In genomic region chr15:32849769-32850668, GRCh38 we compare ENCODE assay signal across 10 cellular contexts.
A peak's percentile ranks its signal among the peaks of the same experiment; 100 is the strongest.
DNase-seq lines count a peak whose midpoint lies in the region; ATAC-seq and TF ChIP-seq lines count a peak whose summit lies in the region.
"Had no signal": no experiment of that assay in that cellular context is flagged by ENCODE, and none has a peak within 500 bp of the region (broad histone marks: within the 10 kb centered on the region; RNA-seq: fewer than 3 reads in every experiment).

No MANE protein-coding gene starts in this region.

- ATAC-seq in lung (ENCODE audit: insufficient read depth, low FRiP score): peak; percentile 58
- ATAC-seq in Right ventricle myocardium inferior: no peak
- ATAC-seq in HG02884 (IDR thresholded peaks at IDR 0.05; ENCODE audit: unreplicated experiment): no peak
- ATAC-seq: stimulated activated naive CD8-positive, alpha-beta T cell treated with anti-CD3 and anti-CD28 coated beads, Interleukin-15, amount 100 ng/mL, for 72 hours had no signal

- H3K9me3 Mint-ChIP-seq in CD14-positive monocyte: peaks cover 0 to 2% (median 0%) of the 10 kb centered on the region in 7 donors
- H3K9me3 Mint-ChIP-seq: stimulated activated naive CD8-positive, alpha-beta T cell treated with anti-CD3 and anti-CD28 coated beads, Interleukin-15, amount 100 ng/mL, for 72 hours had no signal

- H3K27ac Mint-ChIP-seq in CD14-positive monocyte: peak overlapping the region in 6 of 7 donors; percentile 2 to 77 (median 42)

- no peak overlapping the region for H3K4me3 ChIP-seq in NB4 (ENCODE audit: low read depth, low read length)
- H3K4me3 ChIP-seq in astrocyte of the cerebellum (ENCODE audit: low read depth, low read length): no peak overlapping the region
- H3K4me3 ChIP-seq in lung: no peak overlapping the region

- peaks cover 0 to 12% of the 10 kb centered on the region in 2 donors for H3K36me3 Mint-ChIP-seq in CD14-positive monocyte

- no peaks in the 10 kb centered on the region for H3K27me3 ChIP-seq in lung (ENCODE audit: control insufficient read depth, insufficient read depth)

- intact Hi-C loops in CD14-positive monocyte (cut with micrococcal nuclease): no loop called here
- intact Hi-C loops in Right ventricle myocardium inferior (cut with DNase I): loop anchor here (10.0 kb wide), 1 partner anchor 105 kb away; no protein-coding TSS in a partner anchor

- no peak for TF ChIP-seq POLR2A in NB4 (IDR thresholded peaks at IDR 0.05; ENCODE audit: extremely low read depth, insufficient read length)

- no peak for TF ChIP-seq CTCF in CD14-positive monocyte (IDR thresholded peaks at IDR 0.05)
- no peak for TF ChIP-seq CTCF in NB4 (IDR thresholded peaks at IDR 0.05; ENCODE audit: low read depth, low read length)
- TF ChIP-seq CTCF in astrocyte of the cerebellum (IDR thresholded peaks at IDR 0.05; ENCODE audit: low read depth, low read length, missing control alignments): no peak
- no peak for TF ChIP-seq CTCF in lung (IDR thresholded peaks at IDR 0.05; ENCODE audit: control extremely low read depth, extremely low read depth)

- peaks cover 0 to 2% (median 2%) of the 10 kb centered on the region in 3 donors for H3K27me3 Mint-ChIP-seq in CD14-positive monocyte (ENCODE audit: low read depth in 3 of 3)
- H3K27me3 Mint-ChIP-seq: stimulated activated naive CD8-positive, alpha-beta T cell treated with anti-CD3 and anti-CD28 coated beads, Interleukin-15, amount 100 ng/mL, for 72 hours had no signal

- no peak overlapping the region for H3K27ac ChIP-seq in lung (ENCODE audit: low read depth in 1 of 2, low read length in 1 of 2)

- DNase-seq in CD14-positive monocyte (ENCODE audit: low spot score): no peak
- DNase-seq in NB4 (ENCODE audit: low read depth): peak; percentile 36
- DNase-seq in astrocyte of the cerebellum (ENCODE audit: low read depth): peak; percentile 94
- DNase-seq in lung (ENCODE audit: low spot score): no peak
- no peak for DNase-seq in Right ventricle myocardium inferior (ENCODE audit: missing footprints)
- no peak for DNase-seq in NCI-H1105 (lab: John Stamatoyannopoulos, UW)
- DNase-seq in middle frontal gyrus (ENCODE audit: extremely low spot score, low spot score): no peak
- DNase-seq: NCI-H2227 treated with DMSO at 0.1 percent for 48 hours; stimulated activated naive CD8-positive, alpha-beta T cell treated with anti-CD3 and anti-CD28 coated beads, Interleukin-15, amount 100 ng/mL, for 72 hours had no signal

- no peaks in the 10 kb centered on the region for H3K9me3 ChIP-seq in lung (ENCODE audit: control insufficient read depth in 2 of 2, insufficient read depth in 1 of 2, low read length in 1 of 2)

- H3K36me3 ChIP-seq in lung (ENCODE audit: control insufficient read depth in 2 of 2, insufficient read depth in 2 of 2, low read length in 2 of 2): no peaks in the 10 kb centered on the region

- 73 to 76% methylated on average over 11 of the region's 11 CpGs for WGBS in lung, 2 donors

- no peaks in the 10 kb centered on the region for H3K4me1 ChIP-seq in lung (ENCODE audit: control insufficient read depth in 2 of 2, insufficient read depth in 2 of 2, low read length in 2 of 2)

- in situ Hi-C loops in astrocyte of the cerebellum (cut with HindIII; ENCODE audit: low sequenced_read_pairs): loop anchor here (25.0 kb wide), 1 partner anchor 287 kb away; no protein-coding TSS in a partner anchor

- H3K4me1 Mint-ChIP-seq in CD14-positive monocyte: peaks cover 17% of the 10 kb centered on the region
- H3K4me1 Mint-ChIP-seq: stimulated activated naive CD8-positive, alpha-beta T cell treated with anti-CD3 and anti-CD28 coated beads, Interleukin-15, amount 100 ng/mL, for 72 hours had no signal

- peak overlapping the region in 1 of 2 donors; percentile 27 for H3K4me3 Mint-ChIP-seq in CD14-positive monocyte
- H3K4me3 Mint-ChIP-seq: stimulated activated naive CD8-positive, alpha-beta T cell treated with anti-CD3 and anti-CD28 coated beads, Interleukin-15, amount 100 ng/mL, for 72 hours had no signal

Comparison
In these comparisons a context has a peak if more than half of its experiments do, and no peak if none do; other contexts are left out.
1. DNase-seq: peak in NB4 (single experiment) and astrocyte of the cerebellum (single experiment); none in CD14-positive monocyte (single experiment), lung (single experiment), Right ventricle myocardium inferior (single experiment), NCI-H1105 (single experiment) and middle frontal gyrus (single experiment).